ENCODE assay signal across 8 cellular contexts in the genomic region with DNA sequence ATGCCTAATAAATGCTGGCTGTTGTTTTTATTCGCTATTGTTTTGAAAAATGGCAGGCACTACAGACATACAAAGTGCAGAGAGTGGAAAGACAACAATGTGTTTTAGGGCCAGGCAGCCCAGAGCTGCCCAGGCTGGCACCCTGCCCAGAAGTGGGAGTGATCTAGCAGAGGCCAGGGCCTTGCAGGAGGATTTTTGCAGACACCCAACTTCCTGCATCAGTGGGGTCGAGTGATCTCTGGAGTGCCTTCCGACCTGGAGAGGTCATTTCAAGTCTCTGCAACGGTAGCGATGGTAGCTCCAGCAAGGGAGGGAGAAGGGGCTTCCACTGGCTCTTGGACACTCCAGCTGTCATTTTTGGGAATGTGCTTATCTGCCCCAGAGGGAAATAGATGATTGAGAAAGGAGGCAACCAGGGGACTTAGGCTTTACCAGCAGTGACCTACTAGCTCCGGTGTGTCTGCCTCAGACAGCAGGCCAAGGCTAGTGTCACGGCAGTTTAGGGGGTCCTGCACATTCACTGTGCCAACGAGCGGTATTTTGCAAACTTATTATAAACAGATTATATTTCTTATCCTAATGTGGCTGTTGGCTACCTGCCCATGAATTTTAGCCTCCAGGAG.
DNase-seq lines count a peak whose midpoint lies in the region; ATAC-seq and TF ChIP-seq lines count a peak whose summit lies in the region.
"Not testable (repeated sequence)": the region's sequence is repeated elsewhere in the genome, so short reads cannot be mapped to it uniquely, and the experiment has no call there.

No MANE protein-coding gene starts in this region.

- H3K27me3 ChIP-seq in CD4-positive, alpha-beta memory T cell (ENCODE audit: insufficient read depth, low read length); MG63; brain microvascular endothelial cell (replicated peaks); prostate gland (replicated peaks; ENCODE audit: insufficient read depth); thoracic aorta (replicated peaks; ENCODE audit: insufficient read depth): not testable (repeated sequence)

- not testable (repeated sequence) for H3K36me3 ChIP-seq in CD4-positive, alpha-beta memory T cell (ENCODE audit: insufficient read depth, low read length); MG63; brain microvascular endothelial cell (replicated peaks); prostate gland; thoracic aorta

- H3K4me3 Mint-ChIP-seq in CD4-positive, alpha-beta memory T cell: peak overlapping the region in 2 of 8 donors; percentile 41 to 60

- H3K36me3 Mint-ChIP-seq in CD4-positive, alpha-beta memory T cell: not testable (repeated sequence)

- TF ChIP-seq CTCF in brain microvascular endothelial cell (IDR thresholded peaks at IDR 0.05; ENCODE audit: low read depth, low read length, missing control alignments); fibroblast of the aortic adventitia (IDR thresholded peaks at IDR 0.05; ENCODE audit: insufficient read depth, low read length); prostate gland (IDR thresholded peaks at IDR 0.05); thoracic aorta (IDR thresholded peaks at IDR 0.05): not testable (repeated sequence)

- in situ Hi-C loops in brain microvascular endothelial cell (cut with HindIII; ENCODE audit: low pct_ligation_motif_present, low sequenced_read_pairs): not testable (repeated sequence)

- TF ChIP-seq POLR2A in prostate gland (IDR thresholded peaks at IDR 0.05): not testable (repeated sequence)

- POLR2A ChIA-PET in CD4-positive, alpha-beta memory T cell (lab: Charles Lee; ENCODE audit: partially characterized antibody): not testable (repeated sequence)

- not testable (repeated sequence) for H3K27me3 Mint-ChIP-seq in CD4-positive, alpha-beta memory T cell

- not testable (repeated sequence) for H3K27ac Mint-ChIP-seq in CD4-positive, alpha-beta memory T cell

- H3K9me3 ChIP-seq in CD4-positive, alpha-beta memory T cell (ENCODE audit: control insufficient read depth in 1 of 2, low read length in 2 of 2); MG63; prostate gland; thoracic aorta: not testable (repeated sequence)

- peak; percentile 41 to 72 (median 55) for DNase-seq in CD4-positive, alpha-beta memory T cell
- peak; percentile 92 for DNase-seq in MG63
- peak; percentile 30 to 44 for DNase-seq in activated CD4-positive, alpha-beta T cell treated with anti-CD3 and anti-CD28 coated beads, Interleukin-2, amount 50 U/mL, for 4 hours
- peak; percentile 62 for DNase-seq in brain microvascular endothelial cell
- peak; percentile 70 for DNase-seq in fibroblast of the aortic adventitia (ENCODE audit: low read depth)
- DNase-seq in left lobe of liver (ENCODE audit: low spot score): peak; percentile 80
- peak; percentile 61 for DNase-seq in prostate gland (ENCODE audit: low spot score)
- peak; percentile 14 for DNase-seq in thoracic aorta (ENCODE audit: low spot score)

- peak; percentile 95 for ATAC-seq in left lobe of liver
- not testable (repeated sequence) for ATAC-seq in thoracic aorta (ENCODE audit: insufficient number of reproducible peaks, low FRiP score, low read depth)

- not testable (repeated sequence) for H3K9me3 Mint-ChIP-seq in CD4-positive, alpha-beta memory T cell

- intact Hi-C loops in CD4-positive, alpha-beta memory T cell (cut with micrococcal nuclease); prostate gland (cut with DNase I): not testable (repeated sequence)

- H3K4me1 Mint-ChIP-seq in CD4-positive, alpha-beta memory T cell: not testable (repeated sequence)

- H3K27ac ChIP-seq in CD4-positive, alpha-beta memory T cell (ENCODE audit: low read depth, low read length); brain microvascular endothelial cell; prostate gland: not testable (repeated sequence)
- H3K27ac ChIP-seq in thoracic aorta: peak overlapping the region in 1 of 2 donors; percentile 1

- not testable (repeated sequence) for H3K4me3 ChIP-seq in CD4-positive, alpha-beta memory T cell (ENCODE audit: low read length in 2 of 2); MG63; brain microvascular endothelial cell (ENCODE audit: low read depth, low read length); fibroblast of the aortic adventitia (ENCODE audit: low read depth, low read length); prostate gland; thoracic aorta

- CTCF ChIA-PET in CD4-positive, alpha-beta memory T cell (lab: Charles Lee; ENCODE audit: partially characterized antibody): not testable (repeated sequence)

- WGBS in prostate gland: 16% methylated on average over 3 of the region's 9 CpGs

- H3K4me1 ChIP-seq in CD4-positive, alpha-beta memory T cell (ENCODE audit: insufficient read depth, low read length); prostate gland (replicated peaks): not testable (repeated sequence)
- H3K4me1 ChIP-seq in thoracic aorta (ENCODE audit: control insufficient read depth in 1 of 2, low read depth in 2 of 2): peaks cover 3 to 12% of the 10 kb centered on the region in 2 donors

Comparison
In these comparisons a context has a peak if more than half of its experiments do, and no peak if none do; other contexts are left out.
1. DNase-seq: peak in every context shown above with its lines; median percentile 92 in MG63; 80 in left lobe of liver; 70 in fibroblast of the aortic adventitia; 62 in brain microvascular endothelial cell; 61 in prostate gland; 55 in CD4-positive, alpha-beta memory T cell; 37 in activated CD4-positive, alpha-beta T cell treated with anti-CD3 and anti-CD28 coated beads, Interleukin-2, amount 50 U/mL, for 4 hours; 14 in thoracic aorta.